In genomic region chr14:21103710-21104447, GRCh38 we compare ENCODE assay signal across 8 cellular contexts. TPM values are rescaled to one million over a fixed set of nuclear protein-coding genes. Genes with fewer than 3 reads are reported as not detected.
A peak's percentile ranks its signal among the peaks of the same experiment; 100 is the strongest.
DNase-seq lines count a peak whose midpoint lies in the region; ATAC-seq and TF ChIP-seq lines count a peak whose summit lies in the region.

No MANE protein-coding gene starts in this region.

- peak; percentile 88 for ATAC-seq in GM21723 (IDR thresholded peaks at IDR 0.05; ENCODE audit: unreplicated experiment)

- TF ChIP-seq POLR2A in esophagus muscularis mucosa (IDR thresholded peaks at IDR 0.05; ENCODE audit: low read depth), result peak; percentile 75

- CTCF ChIA-PET in PC-9 (lab: Charles Lee), result interaction anchor here (0.6 to 2.0 kb wide), 5 partner anchors 32 to 1088 kb away, joined by 3 to 20 read pairs (median 7); partner anchors contain the start of gene SLC39A2

- DNase-seq in DMS79 treated with DMSO at 0.1 percent for 48 hours (lab: John Stamatoyannopoulos, UW), result peak; percentile 99
- DNase-seq in KBM-7, result peak; percentile 97
- peak; percentile 81 to 88 for DNase-seq in PC-9
- peak; percentile 96 for DNase-seq in activated T-cell treated with anti-CD3 and anti-CD28 coated beads, Interleukin-2, amount 50 U/mL, for 48 hours
- DNase-seq in esophagus muscularis mucosa (ENCODE audit: extremely low spot score), result peak; percentile 99
- peak; percentile 85 for DNase-seq in stimulated activated CD8-positive, alpha-beta memory T cell treated with anti-CD3 and anti-CD28 coated beads, Interleukin-7, amount 100 ng/mL, for 24 hours (ENCODE audit: low read depth)

- H3K27ac ChIP-seq in PC-9 (peak overlapping the region; percentile 89), esophagus muscularis mucosa (replicated peaks in 1 of 4) (peak overlapping the region; percentile 93 to 99 (median 98)), muscle layer of duodenum (ENCODE audit: low read length) (peak overlapping the region; percentile 92)

- in situ Hi-C loops in KBM-7 (cut with MboI; ENCODE audit: low pct_unique_long_range_greater_than_20kb, low sequenced_read_pairs), result no loop called here

- H3K4me3 ChIP-seq in PC-9 (peak overlapping the region; percentile 70), esophagus muscularis mucosa (peak overlapping the region; percentile 62 to 75 (median 71)), muscle layer of duodenum (ENCODE audit: low read depth in 1 of 2, low read length in 2 of 2) (peak overlapping the region; percentile 71 to 73)

- H3K36me3 ChIP-seq in PC-9 (ENCODE audit: low read depth), result no peaks in the 10 kb centered on the region
- H3K36me3 ChIP-seq in esophagus muscularis mucosa, result no peaks in the 10 kb centered on the region
- H3K36me3 ChIP-seq in muscle layer of duodenum (ENCODE audit: control insufficient read depth in 1 of 2, insufficient read depth in 2 of 2, low read length in 2 of 2), result no peaks in the 10 kb centered on the region

- no peaks in the 10 kb centered on the region for H3K9me2 ChIP-seq in PC-9 (ENCODE audit: insufficient read depth)

- peak overlapping the region; percentile 91 for H3K4me2 ChIP-seq in PC-9

- TF ChIP-seq CTCF in PC-9 (conservative IDR thresholded peaks at IDR 0.05) (no peak), esophagus muscularis mucosa (IDR thresholded peaks at IDR 0.05) (peak; percentile 49 to 86 (median 68))

- no peaks in the 10 kb centered on the region for H4K20me1 ChIP-seq in PC-9 (ENCODE audit: insufficient read depth)

- WGBS in esophagus muscularis mucosa, result 2% methylated on average over 21 of the region's 62 CpGs

- no peaks in the 10 kb centered on the region for H3K27me3 ChIP-seq in PC-9 (ENCODE audit: insufficient read depth, low read depth)
- no peaks in the 10 kb centered on the region for H3K27me3 ChIP-seq in esophagus muscularis mucosa
- H3K27me3 ChIP-seq in muscle layer of duodenum (ENCODE audit: low read depth, low read length), result no peaks in the 10 kb centered on the region

- peaks cover 11% of the 10 kb centered on the region for H3F3A ChIP-seq in PC-9 (ENCODE audit: insufficient read depth, low read depth)

- BruUV-seq in PC-9 (replicated peaks; lab: Mats Ljungman, UMichigan), result TSS peak; percentile 94

- peaks cover 54% of the 10 kb centered on the region for H3K4me1 ChIP-seq in PC-9 (replicated peaks; ENCODE audit: insufficient read depth)
- peaks cover 44 to 60% (median 57%) of the 10 kb centered on the region in 4 donors for H3K4me1 ChIP-seq in esophagus muscularis mucosa
- H3K4me1 ChIP-seq in muscle layer of duodenum (ENCODE audit: control insufficient read depth in 1 of 2, insufficient read depth in 2 of 2, low read length in 2 of 2), result peaks cover 23 to 49% of the 10 kb centered on the region in 2 donors

- peak overlapping the region; percentile 93 for H2AFZ ChIP-seq in PC-9

- H3K79me2 ChIP-seq in PC-9 (ENCODE audit: low read depth), result 0 out of 2 replicates have a peak, but pooled peaks cover 2% of the 10 kb centered on the region

- intact Hi-C loops in PC-9 (cut with micrococcal nuclease; ENCODE audit: unreplicated experiment) (loop anchor here (1.0 to 10.0 kb wide), 6 partner anchors 36 to 422 kb away; no protein-coding TSS in a partner anchor), esophagus muscularis mucosa (cut with DNase I) (loop anchor here (1.0 to 10.0 kb wide), 3 partner anchors 12 to 639 kb away; partner anchors contain the start of genes PIP4P1 and PNP)

- POLR2A ChIA-PET in PC-9 (lab: Charles Lee; ENCODE audit: unreplicated experiment), result interaction anchor here (0.5 to 1.2 kb wide), 3 partner anchors 33 to 83 kb away, joined by 3 to 5 read pairs (median 5); no protein-coding TSS in a partner anchor

- TF ChIP-seq EP300 in esophagus muscularis mucosa (IDR thresholded peaks at IDR 0.05), result no peak

- H3K9me3 ChIP-seq in PC-9 (ENCODE audit: insufficient read depth, low read depth) (no peaks in the 10 kb centered on the region), esophagus muscularis mucosa (no peaks in the 10 kb centered on the region), muscle layer of duodenum (ENCODE audit: control insufficient read depth in 1 of 2, low read length in 2 of 2) (no peaks in the 10 kb centered on the region)

RNA-seq across cellular contexts. Expression of gene TMEM253, which starts 3.0 kb away (rescaled TPM):
- total RNA-seq in PC-9 (2021) (0.35 and 1.4 TPM in 2 replicates), esophagus muscularis mucosa (under 1 TPM in 1 of 4 donors, not detected in 3; 0.23 TPM)

RNA-seq across cellular contexts. Expression of gene ZNF219, which starts 5.4 kb away (rescaled TPM):
- total RNA-seq in PC-9 (2021) (23.0 and 25.3 TPM in 2 replicates), esophagus muscularis mucosa (100 to 1,000 TPM in 2 of 4 donors, 10 to 100 TPM in 2; 64.4 to 116 (median 94.3) TPM)

RNA-seq across cellular contexts. Expression of gene ARHGEF40, which starts 33.8 kb away (rescaled TPM):
- total RNA-seq in PC-9 (2021) (12.7 and 13.0 TPM in 2 replicates), esophagus muscularis mucosa (10 to 100 TPM; 19.4 to 47.3 (median 27.0) TPM)

RNA-seq across cellular contexts. Expression of gene RNASE8, which starts 46.3 kb away (rescaled TPM):
- total RNA-seq in PC-9 (2021) (not detected in 2 replicates), esophagus muscularis mucosa (not detected)

RNA-seq across cellular contexts. Expression of gene OR5AU1, which starts 52.0 kb away (rescaled TPM):
- not detected in 2 replicates for total RNA-seq in PC-9 (2021)
- total RNA-seq in esophagus muscularis mucosa, result not detected

Comparison
In these comparisons a context has a peak if more than half of its experiments do, and no peak if none do; other contexts are left out.
1. Peak in every context shown above with its lines: DNase-seq, ATAC-seq, H3K4me3 ChIP-seq and H3K27ac ChIP-seq.